19 cellular contexts compared by ENCODE assay signal in genomic region chr3:156576887-156577427, GRCh38. TPM values are rescaled to one million over a fixed set of nuclear protein-coding genes. Genes with fewer than 3 reads are reported as not detected.
DNase-seq lines count a peak whose midpoint lies in the region; ATAC-seq, FAIRE-seq and TF ChIP-seq lines count a peak whose summit lies in the region.
"Had no signal": no experiment of that assay in that cellular context is flagged by ENCODE, and none has a peak within 500 bp of the region (broad histone marks: within the 10 kb centered on the region; RNA-seq: fewer than 3 reads in every experiment).

No MANE protein-coding gene starts in this region.

- peak in 1 of 2 experiments; percentile 10 for DNase-seq in A549 (ENCODE audit: low read depth in 1 of 2, low spot score in 1 of 2)
- DNase-seq in H54 (ENCODE audit: insufficient read length, low spot score), result no peak
- peak; percentile 11 for DNase-seq in OCI-M1 (lab: John Stamatoyannopoulos, UW)
- DNase-seq in foreskin keratinocyte, result no peak
- no peak for DNase-seq in endothelial cell (ENCODE audit: low spot score)
- DNase-seq in urothelium cell line (ENCODE audit: low spot score), result no peak
- DNase-seq in ACHN, result no peak
- DNase-seq in NCI-H446 treated with DMSO at 0.1 percent for 48 hours (lab: John Stamatoyannopoulos, UW), result no peak
- DNase-seq: activated CD4-positive, alpha-beta memory T cell treated with anti-CD3 and anti-CD28 coated beads for 36 hours; adrenal gland; GDM1; NCI-H1436 treated with DMSO at 0.1 percent for 48 hours; SW 1271 had no signal

- FAIRE-seq in A549 (lab: Jason Lieb, UNC) (no peak), H54 (lab: Jason Lieb, UNC) (peak; percentile 27), urothelium cell line (lab: Jason Lieb, UNC) (no peak)
- FAIRE-seq: D721Med had no signal

- no peaks in the 10 kb centered on the region for H3K36me3 Mint-ChIP-seq in endothelial cell (ENCODE audit: low read depth, unreplicated experiment)
- H3K36me3 Mint-ChIP-seq: activated CD4-positive, alpha-beta memory T cell treated with anti-CD3 and anti-CD28 coated beads for 36 hours; IgD-negative memory B cell; stimulated activated effector memory CD8-positive, alpha-beta T cell treated with anti-CD3 and anti-CD28 coated beads, Interleukin-12 subunit alpha, Interleukin-12 subunit beta, amount 100 ng/mL, for 72 hours had no signal

- TF ChIP-seq RAD21 in A549 (conservative IDR thresholded peaks at IDR 0.05 in 1 of 2, IDR thresholded peaks at IDR 0.05 in 1 of 2), result peak; percentile 13 to 19; a peak in 2 of 5 replicates

- ATAC-seq in A549 (peak in 1 of 2 experiments; percentile 58; a peak in 1 of 6 replicates), foreskin keratinocyte (no peak)

- H3K27ac Mint-ChIP-seq in endothelial cell (ENCODE audit: unreplicated experiment), result no peak overlapping the region
- H3K27ac Mint-ChIP-seq: activated CD4-positive, alpha-beta memory T cell treated with anti-CD3 and anti-CD28 coated beads for 36 hours; IgD-negative memory B cell; stimulated activated effector memory CD8-positive, alpha-beta T cell treated with anti-CD3 and anti-CD28 coated beads, Interleukin-12 subunit alpha, Interleukin-12 subunit beta, amount 100 ng/mL, for 72 hours had no signal

- no peak overlapping the region for H3K27ac ChIP-seq in A549
- H3K27ac ChIP-seq in foreskin keratinocyte, result no peak overlapping the region
- H3K27ac ChIP-seq: adrenal gland, neutrophil, skin epidermis, VCaP had no signal

- no peak overlapping the region for H3K4me3 ChIP-seq in A549
- H3K4me3 ChIP-seq: adrenal gland, skin epidermis had no signal

- H3K4me1 Mint-ChIP-seq in endothelial cell (ENCODE audit: unreplicated experiment), result peaks cover 8% of the 10 kb centered on the region
- H3K4me1 Mint-ChIP-seq: IgD-negative memory B cell; stimulated activated effector memory CD8-positive, alpha-beta T cell treated with anti-CD3 and anti-CD28 coated beads, Interleukin-12 subunit alpha, Interleukin-12 subunit beta, amount 100 ng/mL, for 72 hours had no signal

- CTCF ChIA-PET in A549 (lab: Yijun Ruan, JAX), result interaction anchor here (0.6 to 1.2 kb wide), 3 partner anchors 8 to 425 kb away, joined by 3 read pairs; no protein-coding TSS in a partner anchor

- POLR2A ChIA-PET in A549 (lab: Yijun Ruan, JAX), result no interaction called here

- H3K4me2 ChIP-seq in A549, result no peak overlapping the region

- H3K27me3 Mint-ChIP-seq in endothelial cell (ENCODE audit: unreplicated experiment), result peaks cover 2% of the 10 kb centered on the region

- no peaks in the 10 kb centered on the region for H3K4me1 ChIP-seq in A549
- H3K4me1 ChIP-seq in foreskin keratinocyte, result peaks cover 6% of the 10 kb centered on the region
- H3K4me1 ChIP-seq: adrenal gland had no signal

- in situ Hi-C loops in ACHN (cut with HindIII; ENCODE audit: low pct_ligation_motif_present, low pct_unique_long_range_greater_than_20kb, low sequenced_read_pairs), result no loop called here

- 40% methylated on average over 3 of the region's 3 CpGs for WGBS in A549 (ENCODE audit: missing lambda C conversion rate)

- TF ChIP-seq CTCF in A549 (IDR thresholded peaks at IDR 0.05), result no peak
- TF ChIP-seq CTCF in foreskin keratinocyte (conservative IDR thresholded peaks at IDR 0.05), result peak; percentile 12
- no peak for TF ChIP-seq CTCF in endothelial cell (IDR thresholded peaks at IDR 0.05; ENCODE audit: unreplicated experiment)

- no peaks in the 10 kb centered on the region for H3K27me3 ChIP-seq in foreskin keratinocyte
- H3K27me3 ChIP-seq: adrenal gland, neutrophil had no signal

- H3K4me3 Mint-ChIP-seq in endothelial cell (ENCODE audit: unreplicated experiment), result no peak overlapping the region
- H3K4me3 Mint-ChIP-seq: activated CD4-positive, alpha-beta memory T cell treated with anti-CD3 and anti-CD28 coated beads for 36 hours; IgD-negative memory B cell; stimulated activated effector memory CD8-positive, alpha-beta T cell treated with anti-CD3 and anti-CD28 coated beads, Interleukin-12 subunit alpha, Interleukin-12 subunit beta, amount 100 ng/mL, for 72 hours had no signal

- TF ChIP-seq EP300 in A549 (IDR thresholded peaks at IDR 0.05), result no peak

- H3K9me3 ChIP-seq in A549, result no peaks in the 10 kb centered on the region
- H3K9me3 ChIP-seq: adrenal gland, neutrophil had no signal

- TF ChIP-seq POLR2A in A549 (IDR thresholded peaks at IDR 0.05; ENCODE audit: low read length) (no peak), H54 (IDR thresholded peaks at IDR 0.05; ENCODE audit: low read depth, low read length) (no peak)

- no peaks in the 10 kb centered on the region for H3K9me3 Mint-ChIP-seq in endothelial cell (ENCODE audit: unreplicated experiment)
- H3K9me3 Mint-ChIP-seq: activated CD4-positive, alpha-beta memory T cell treated with anti-CD3 and anti-CD28 coated beads for 36 hours; IgD-negative memory B cell; stimulated activated effector memory CD8-positive, alpha-beta T cell treated with anti-CD3 and anti-CD28 coated beads, Interleukin-12 subunit alpha, Interleukin-12 subunit beta, amount 100 ng/mL, for 72 hours had no signal

TF ChIP-seq in A549, 52 proteins besides CTCF, POLR2A, EP300 and RAD21:
- TF ChIP-seq RARB (CRISPR knock-in tag; IDR thresholded peaks at IDR 0.05), result no peak

RNA-seq across cellular contexts. Expression of gene SSR3, which starts 22.0 kb away (rescaled TPM):
- 187 and 242 TPM in 2 replicates for polyA plus RNA-seq in A549 (2011; rRNA removed)
- 74.2 and 85.7 TPM in 2 replicates for polyA plus RNA-seq in A549 (2012; cell fraction: cytosol; rRNA removed)
- 22.4 and 26.7 TPM in 2 replicates for polyA plus RNA-seq in A549 (2012; cell fraction: nucleus; rRNA removed)
- polyA plus RNA-seq in A549 (2017; fragmentation: RNase III; extraction: RNeasy Plus Mini Kit Qiagen cat#74134 plus additional on column Dnase treatment), result 154 to 166 TPM (median 156 TPM) in 3 replicates
- polyA minus RNA-seq in A549 (2011; rRNA and poly(A)+ RNA removed), result 207 and 305 TPM in 2 replicates
- total RNA-seq in foreskin keratinocyte, result 572 and 684 TPM in 2 replicates
- polyA plus RNA-seq in foreskin keratinocyte, result 543 and 590 TPM in 2 replicates
- 148 TPM for total RNA-seq in endothelial cell (ENCODE audit: unreplicated experiment)
